ENCODE assay signal across 15 cellular contexts in the genomic region with DNA sequence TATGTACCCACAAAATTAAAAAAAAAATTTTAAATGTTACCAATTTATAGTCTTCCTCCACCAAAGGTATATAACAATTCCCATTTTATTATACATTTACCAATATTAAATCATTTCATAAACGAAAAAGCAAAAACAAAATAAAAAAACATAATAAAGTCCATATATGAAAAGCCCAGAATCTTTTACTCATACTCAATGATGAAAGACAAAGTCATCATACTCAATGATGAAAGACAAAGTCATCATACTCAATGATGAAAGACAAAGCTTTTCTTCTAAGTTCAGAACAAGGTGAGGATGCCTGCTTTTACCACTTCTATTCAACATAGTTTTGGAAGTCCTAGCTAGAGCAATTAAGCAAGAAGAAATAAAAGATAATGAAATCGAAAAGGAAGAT. TPM values are rescaled to one million over a fixed set of nuclear protein-coding genes. Genes with fewer than 3 reads are reported as not detected.
DNase-seq lines count a peak whose midpoint lies in the region; ATAC-seq, FAIRE-seq and TF ChIP-seq lines count a peak whose summit lies in the region.
"Had no signal": no experiment of that assay in that cellular context is flagged by ENCODE, and none has a peak within 500 bp of the region (broad histone marks: within the 10 kb centered on the region; RNA-seq: fewer than 3 reads in every experiment).

No MANE protein-coding gene starts in this region.

- H3K4me3 Mint-ChIP-seq in activated naive CD4-positive, alpha-beta T cell treated with anti-CD3 and anti-CD28 coated beads, Interleukin-2, amount 50 U/mL, for 24 hours: no peak overlapping the region
- no peak overlapping the region for H3K4me3 Mint-ChIP-seq in activated naive CD4-positive, alpha-beta T cell treated with anti-CD3 and anti-CD28 coated beads, Interleukin-2, amount 10 ng/mL, durations not matched to agents 7 days and 5 days
- H3K4me3 Mint-ChIP-seq in T-cell: no peak overlapping the region
- H3K4me3 Mint-ChIP-seq in glutamatergic neuron (ENCODE audit: unreplicated experiment): no peak overlapping the region
- H3K4me3 Mint-ChIP-seq: CD4-positive, CD25-positive, alpha-beta regulatory T cell; HFFc6 had no signal

- peaks cover 8% of the 10 kb centered on the region for H3K36me3 Mint-ChIP-seq in activated naive CD4-positive, alpha-beta T cell treated with anti-CD3 and anti-CD28 coated beads, Interleukin-2, amount 50 U/mL, for 24 hours
- peaks cover 33% of the 10 kb centered on the region for H3K36me3 Mint-ChIP-seq in activated naive CD4-positive, alpha-beta T cell treated with anti-CD3 and anti-CD28 coated beads, Interleukin-2, amount 10 ng/mL, durations not matched to agents 7 days and 5 days
- peaks cover 36% of the 10 kb centered on the region for H3K36me3 Mint-ChIP-seq in T-cell
- H3K36me3 Mint-ChIP-seq in glutamatergic neuron (ENCODE audit: unreplicated experiment): no peaks in the 10 kb centered on the region

- peaks cover 40% of the 10 kb centered on the region for H3K4me1 Mint-ChIP-seq in activated naive CD4-positive, alpha-beta T cell treated with anti-CD3 and anti-CD28 coated beads, Interleukin-2, amount 50 U/mL, for 24 hours
- peaks cover 11% of the 10 kb centered on the region for H3K4me1 Mint-ChIP-seq in activated naive CD4-positive, alpha-beta T cell treated with anti-CD3 and anti-CD28 coated beads, Interleukin-2, amount 10 ng/mL, durations not matched to agents 7 days and 5 days
- H3K4me1 Mint-ChIP-seq in T-cell (peaks cover 10 to 47% (median 26%) of the 10 kb centered on the region in 3 donors), glutamatergic neuron (ENCODE audit: low read depth, unreplicated experiment) (no peaks in the 10 kb centered on the region)

- H3K27me3 Mint-ChIP-seq in activated naive CD4-positive, alpha-beta T cell treated with anti-CD3 and anti-CD28 coated beads, Interleukin-2, amount 50 U/mL, for 24 hours: no peaks in the 10 kb centered on the region
- no peaks in the 10 kb centered on the region for H3K27me3 Mint-ChIP-seq in activated naive CD4-positive, alpha-beta T cell treated with anti-CD3 and anti-CD28 coated beads, Interleukin-2, amount 10 ng/mL, durations not matched to agents 7 days and 5 days
- H3K27me3 Mint-ChIP-seq in T-cell: no peaks in the 10 kb centered on the region
- H3K27me3 Mint-ChIP-seq in glutamatergic neuron (ENCODE audit: unreplicated experiment): no peaks in the 10 kb centered on the region
- H3K27me3 Mint-ChIP-seq: CD4-positive, CD25-positive, alpha-beta regulatory T cell had no signal

- no peak for TF ChIP-seq CTCF in glutamatergic neuron (IDR thresholded peaks at IDR 0.05; ENCODE audit: partially characterized antibody, unreplicated experiment)

- H3K9me3 Mint-ChIP-seq in activated naive CD4-positive, alpha-beta T cell treated with anti-CD3 and anti-CD28 coated beads, Interleukin-2, amount 50 U/mL, for 24 hours: no peaks in the 10 kb centered on the region
- H3K9me3 Mint-ChIP-seq in activated naive CD4-positive, alpha-beta T cell treated with anti-CD3 and anti-CD28 coated beads, Interleukin-2, amount 10 ng/mL, durations not matched to agents 7 days and 5 days: no peaks in the 10 kb centered on the region
- H3K9me3 Mint-ChIP-seq in T-cell (no peaks in the 10 kb centered on the region), glutamatergic neuron (ENCODE audit: unreplicated experiment) (no peaks in the 10 kb centered on the region)
- H3K9me3 Mint-ChIP-seq: HFFc6 had no signal

- intact Hi-C loops in posterior cingulate gyrus (cut with DNase I): no loop called here

- peak overlapping the region; percentile 77 for H3K27ac Mint-ChIP-seq in activated naive CD4-positive, alpha-beta T cell treated with anti-CD3 and anti-CD28 coated beads, Interleukin-2, amount 50 U/mL, for 24 hours
- no peak overlapping the region for H3K27ac Mint-ChIP-seq in activated naive CD4-positive, alpha-beta T cell treated with anti-CD3 and anti-CD28 coated beads, Interleukin-2, amount 10 ng/mL, durations not matched to agents 7 days and 5 days
- H3K27ac Mint-ChIP-seq in T-cell (peak overlapping the region; percentile 49 to 55), glutamatergic neuron (ENCODE audit: unreplicated experiment) (no peak overlapping the region)
- H3K27ac Mint-ChIP-seq: HFFc6 had no signal

- CTCF ChIA-PET in activated naive CD4-positive, alpha-beta T cell treated with anti-CD3 and anti-CD28 coated beads, Interleukin-2, amount 10 ng/mL, durations not matched to agents 7 days and 5 days (lab: Charles Lee): no interaction called here
- CTCF ChIA-PET in T-cell (lab: Charles Lee): no interaction called here

- peak; percentile 79 for FAIRE-seq in frontal cortex (lab: Jason Lieb, UNC)
- FAIRE-seq: GM12878, GM18507 had no signal

- POLR2A ChIA-PET in T-cell (lab: Charles Lee): no interaction called here

- no peak for DNase-seq in activated naive CD4-positive, alpha-beta T cell treated with anti-CD3 and anti-CD28 coated beads, Interleukin-2, amount 10 ng/mL, durations not matched to agents 7 days and 5 days
- DNase-seq in T-cell (no peak), frontal cortex (ENCODE audit: low spot score in 2 of 2) (no peak), glutamatergic neuron (no peak), posterior cingulate gyrus (no peak)
- DNase-seq: 8988T; ACHN; CD4-positive, CD25-positive, alpha-beta regulatory T cell; DMS 273 treated with DMSO at 0.1 percent for 48 hours; GOT3; HFFc6 had no signal

- ATAC-seq in T-cell (replicated peaks in 1 of 4): no peak
- no peak for ATAC-seq in GM19452 (IDR thresholded peaks at IDR 0.05; ENCODE audit: unreplicated experiment)
- ATAC-seq: GM12878 had no signal

RNA-seq across cellular contexts. Expression of a gene that starts 28.1 kb away (rescaled TPM):
- total RNA-seq in T-cell (10 to 100 TPM; 16.0 to 27.2 (median 25.8) TPM), frontal cortex (43.2 TPM), glutamatergic neuron (ENCODE audit: unreplicated experiment) (9.7 TPM)

RNA-seq across cellular contexts. Expression of a gene that starts 28.4 kb away (rescaled TPM):
- total RNA-seq in T-cell (100 to 1,000 TPM; 114 to 175 (median 158) TPM), frontal cortex (40.4 TPM), glutamatergic neuron (ENCODE audit: unreplicated experiment) (114 TPM)

Comparison
In these comparisons a context has a peak if more than half of its experiments do, and no peak if none do; other contexts are left out.
1. H3K27ac Mint-ChIP-seq: peak in activated naive CD4-positive, alpha-beta T cell treated with anti-CD3 and anti-CD28 coated beads, Interleukin-2, amount 50 U/mL, for 24 hours (single experiment) and T-cell (2 of 2); none in activated naive CD4-positive, alpha-beta T cell treated with anti-CD3 and anti-CD28 coated beads, Interleukin-2, amount 10 ng/mL, durations not matched to agents 7 days and 5 days (single experiment) and glutamatergic neuron (single experiment).